Comparison of ENCODE assay signal across 10 cellular contexts in the genomic region with DNA sequence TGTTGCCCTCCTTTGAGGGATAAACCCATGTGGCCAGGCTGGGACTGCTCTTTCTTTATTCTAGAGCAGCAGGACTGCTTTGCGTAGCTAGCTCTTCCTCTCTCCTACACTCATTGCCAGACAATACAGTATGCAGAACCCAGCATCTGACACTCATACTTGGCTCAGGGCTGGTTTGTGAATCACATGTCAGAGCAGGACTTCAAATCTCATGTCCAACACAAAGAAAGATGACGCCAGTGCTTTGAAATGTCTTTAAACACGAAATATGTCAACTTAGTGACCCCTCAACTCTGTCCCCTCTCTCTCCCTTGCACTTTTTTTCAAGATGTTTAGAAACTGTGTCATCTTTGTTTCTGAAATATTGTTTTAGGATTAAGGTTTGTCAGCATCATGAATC.
DNase-seq lines count a peak whose midpoint lies in the region; ATAC-seq and TF ChIP-seq lines count a peak whose summit lies in the region.
"Had no signal": no experiment of that assay in that cellular context is flagged by ENCODE, and none has a peak within 500 bp of the region (broad histone marks: within the 10 kb centered on the region; RNA-seq: fewer than 3 reads in every experiment).

No MANE protein-coding gene starts in this region.

- H3K4me3 Mint-ChIP-seq in osteocyte (ENCODE audit: unreplicated experiment), result no peak overlapping the region
- H3K4me3 Mint-ChIP-seq: naive B cell had no signal

- H3K4me1 Mint-ChIP-seq in osteocyte (ENCODE audit: unreplicated experiment), result peaks cover 53% of the 10 kb centered on the region

- peaks cover 13% of the 10 kb centered on the region for H3K9me3 Mint-ChIP-seq in osteocyte (ENCODE audit: unreplicated experiment)
- H3K9me3 Mint-ChIP-seq: naive B cell had no signal

- no peak overlapping the region for H3K4me3 ChIP-seq in fibroblast of the aortic adventitia (ENCODE audit: low read depth, low read length)

- H3K27me3 Mint-ChIP-seq in osteocyte (ENCODE audit: unreplicated experiment), result no peaks in the 10 kb centered on the region
- H3K27me3 Mint-ChIP-seq: naive B cell had no signal

- no peaks in the 10 kb centered on the region for H3K36me3 Mint-ChIP-seq in osteocyte (ENCODE audit: unreplicated experiment)
- H3K36me3 Mint-ChIP-seq: naive B cell had no signal

- DNase-seq in fibroblast of the aortic adventitia (ENCODE audit: low read depth) (peak; percentile 92), osteocyte (ENCODE audit: extremely low spot score, unreplicated experiment) (no peak), NCI-H2107 (lab: John Stamatoyannopoulos, UW) (no peak), NCI-H748 (lab: John Stamatoyannopoulos, UW; ENCODE audit: unreplicated experiment) (no peak), GOT3 (lab: John Stamatoyannopoulos, UW) (no peak)
- DNase-seq: DMS153, naive B cell had no signal

- ATAC-seq in SK-N-SH treated with all-trans-retinoic acid at 6 μM for 48 hours, result peak; percentile 80
- no peak for ATAC-seq in HG03439 (IDR thresholded peaks at IDR 0.05; ENCODE audit: unreplicated experiment)

- TF ChIP-seq CTCF in C4-2B (conservative IDR thresholded peaks at IDR 0.05) (no peak), fibroblast of the aortic adventitia (IDR thresholded peaks at IDR 0.05; ENCODE audit: insufficient read depth, low read length) (no peak), osteocyte (IDR thresholded peaks at IDR 0.05) (no peak)

- peak overlapping the region; percentile 39; the same call in 1 of the 2 replicates for H3K27ac ChIP-seq in C4-2B

- H3K27ac Mint-ChIP-seq in osteocyte (ENCODE audit: unreplicated experiment), result peak overlapping the region; percentile 94
- H3K27ac Mint-ChIP-seq: naive B cell had no signal

TF ChIP-seq in SK-N-SH treated with all-trans-retinoic acid at 6 μM for 48 hours, 23 proteins besides CTCF, POLR2A, EP300 and RAD21:
- TF ChIP-seq GLIS3 (CRISPR knock-in tag; IDR thresholded peaks at IDR 0.05) (no peak), ZFP30 (CRISPR knock-in tag; IDR thresholded peaks at IDR 0.05) (no peak), CSDC2 (CRISPR knock-in tag; IDR thresholded peaks at IDR 0.05) (peak; percentile 73; the same call in 1 of the 2 replicates), ZNF565 (CRISPR knock-in tag; conservative IDR thresholded peaks at IDR 0.05; ENCODE audit: low read depth) (no peak), ZFP3 (CRISPR knock-in tag; IDR thresholded peaks at IDR 0.05) (0 out of 2 replicates have a peak, but pooled peaks have one; percentile 54), TOX (CRISPR knock-in tag; IDR thresholded peaks at IDR 0.05; ENCODE audit: borderline replicate concordance) (peak; percentile 61; the same call in 1 of the 2 replicates)
